20 cellular contexts compared by ENCODE assay signal in the genomic region with DNA sequence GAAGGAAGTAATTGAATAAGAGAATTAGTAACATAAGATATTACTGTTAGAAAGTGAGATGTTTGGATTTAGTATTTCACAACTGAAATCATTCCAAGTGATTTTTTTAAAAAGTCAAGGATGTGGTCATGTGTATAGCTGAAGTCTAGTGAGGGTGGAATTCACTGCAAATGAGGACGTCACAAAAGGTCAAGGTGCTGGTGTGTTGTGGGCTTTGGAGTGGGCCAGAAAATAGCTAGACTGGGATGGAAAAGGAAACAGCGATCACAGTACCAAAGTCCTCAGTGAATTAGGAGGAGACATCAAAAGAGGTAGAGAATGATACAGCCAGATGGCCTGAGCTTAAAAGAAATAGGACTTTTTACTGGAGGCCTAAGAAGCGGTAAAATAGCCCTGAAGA.
"Had no signal": no experiment of that assay in that cellular context is flagged by ENCODE, and none has a peak within 500 bp of the region (broad histone marks: within the 10 kb centered on the region; RNA-seq: fewer than 3 reads in every experiment).

No MANE protein-coding gene starts in this region.

- DNase-seq: Karpas-422, Kasumi-1, MG63, MM.1S, MV-4-11, NCI-H1048, NCI-H1417 treated with DMSO at 0.1 percent for 48 hours, NCI-H1436, NCI-H1436 treated with DMSO at 0.1 percent for 48 hours, NCI-H1694, NCI-H1694 treated with DMSO at 0.1 percent for 48 hours, NCI-H187, NCI-H187 treated with DMSO at 0.1 percent for 48 hours, NCI-H2107, NCI-H2171, NCI-H2171 treated with DMSO at 0.1 percent for 48 hours, NCI-H2227 treated with DMSO at 0.1 percent for 48 hours, NCI-H226, NCI-H446, NCI-H446 treated with DMSO at 0.1 percent for 48 hours had no signal

- H3K4me3 ChIP-seq: MG63 had no signal

- H3K27me3 ChIP-seq: MG63 had no signal

- H3K9me3 ChIP-seq: MG63 had no signal

- H3K36me3 ChIP-seq: MG63 had no signal
